6 cellular contexts compared by ENCODE assay signal in genomic region chr3:117102441-117102840, GRCh38.
"Had no signal": no experiment of that assay in that cellular context is flagged by ENCODE, and none has a peak within 500 bp of the region (broad histone marks: within the 10 kb centered on the region; RNA-seq: fewer than 3 reads in every experiment).

No MANE protein-coding gene starts in this region.

- H3K27me3 Mint-ChIP-seq: IgD-negative memory B cell had no signal

- H3K27ac Mint-ChIP-seq: HFFc6, IgD-negative memory B cell had no signal

- H3K4me3 ChIP-seq: GM23248, HAP-1 had no signal

- H3K36me3 Mint-ChIP-seq: IgD-negative memory B cell had no signal

- H3K4me1 Mint-ChIP-seq: IgD-negative memory B cell had no signal

- H3K4me3 Mint-ChIP-seq: HFFc6, IgD-negative memory B cell had no signal

- DNase-seq: GM23248, GOT3, H7, HFFc6 had no signal
